9 cellular contexts compared by ENCODE assay signal in genomic region chr10:104349623-104350142, GRCh38. TPM values are rescaled to one million over a fixed set of nuclear protein-coding genes. Genes with fewer than 3 reads are reported as not detected.
DNase-seq lines count a peak whose midpoint lies in the region; ATAC-seq and TF ChIP-seq lines count a peak whose summit lies in the region.
"Had no signal": no experiment of that assay in that cellular context is flagged by ENCODE, and none has a peak within 500 bp of the region (broad histone marks: within the 10 kb centered on the region; RNA-seq: fewer than 3 reads in every experiment).

No MANE protein-coding gene starts in this region.

- no peak for TF ChIP-seq CTCF in mammary epithelial cell (conservative IDR thresholded peaks at IDR 0.05 in 1 of 2, IDR thresholded peaks at IDR 0.05 in 1 of 2; ENCODE audit: extremely low read depth in 1 of 2, insufficient read depth in 1 of 2, low read depth in 1 of 2, low read length in 2 of 2)

- peak overlapping the region; percentile 70 for H3K4me2 ChIP-seq in mammary epithelial cell (ENCODE audit: insufficient read depth, low read depth, low read length)

- DNase-seq in CD1c-positive myeloid dendritic cell (ENCODE audit: extremely low spot score), result peak; percentile 92
- DNase-seq in HT-29 (ENCODE audit: low spot score), result peak; percentile 30
- peak; percentile 94 for DNase-seq in mammary epithelial cell
- DNase-seq in naive B cell, result peak; percentile 70
- no peak for DNase-seq in HUDEP-2 (lab: John Stamatoyannopoulos, UW; ENCODE audit: unreplicated experiment in 76 of 76)
- no peak for DNase-seq in T-helper 2 cell treated with Interferon-gamma antibody and Interleukin-4, amounts not matched to agents 5 μg/mL and 100 μg/mL, for 36 hours (ENCODE audit: low spot score)
- no peak for DNase-seq in effector CD8-positive, alpha-beta T cell (lab: John Stamatoyannopoulos, UW)

- in situ Hi-C loops in mammary epithelial cell (cut with MboI; ENCODE audit: low sequenced_read_pairs in 2 of 2), result loop anchor here (5.0 kb wide), 2 partner anchors 47 to 57 kb away; no protein-coding TSS in a partner anchor

- peaks cover 36% of the 10 kb centered on the region for H3K4me1 ChIP-seq in mammary epithelial cell (ENCODE audit: insufficient read depth, low read length)

- no peaks in the 10 kb centered on the region for H3K79me2 ChIP-seq in mammary epithelial cell (ENCODE audit: insufficient read depth, low read length)

- WGBS in mammary epithelial cell (ENCODE audit: low coverage, missing lambda C conversion rate), result 31% methylated on average over 5 of the region's 5 CpGs

- peak; percentile 52 for ATAC-seq in GM21528 (IDR thresholded peaks at IDR 0.05; ENCODE audit: low FRiP score, unreplicated experiment)
- peak; percentile 70 to 73 for ATAC-seq in naive B cell (ENCODE audit: low read depth in 2 of 2)

- H3K9me3 ChIP-seq in mammary epithelial cell (replicated peaks; ENCODE audit: insufficient read depth, low read length), result no peaks in the 10 kb centered on the region
- H3K9me3 ChIP-seq: body of pancreas had no signal

- H3K36me3 Mint-ChIP-seq in naive B cell, result no peaks in the 10 kb centered on the region
- H3K36me3 Mint-ChIP-seq in T-helper 2 cell treated with Interferon-gamma antibody and Interleukin-4, amounts not matched to agents 5 μg/mL and 100 μg/mL, for 36 hours (ENCODE audit: low read depth), result peaks cover 6% of the 10 kb centered on the region

- peak overlapping the region; percentile 83 for H3K9ac ChIP-seq in mammary epithelial cell (ENCODE audit: insufficient read depth, low read length)

- H3K4me3 Mint-ChIP-seq in naive B cell, result no peak overlapping the region
- no peak overlapping the region for H3K4me3 Mint-ChIP-seq in T-helper 2 cell treated with Interferon-gamma antibody and Interleukin-4, amounts not matched to agents 5 μg/mL and 100 μg/mL, for 36 hours

- no TSS peak for BruUV-seq in mammary epithelial cell (replicated peaks; lab: Mats Ljungman, UMichigan)

- H3K27ac ChIP-seq in mammary epithelial cell (ENCODE audit: insufficient read depth, low read depth, low read length), result peak overlapping the region; percentile 90

- dilution Hi-C loops in mammary epithelial cell (cut with HindIII; ENCODE audit: low sequenced_read_pairs), result loop anchor here (5.0 kb wide), 1 partner anchor 47 kb away; no protein-coding TSS in a partner anchor

- peak overlapping the region in 2 of 3 experiments; percentile 4 to 13 for H3K4me3 ChIP-seq in mammary epithelial cell (replicated peaks in 1 of 3; ENCODE audit: insufficient read depth in 1 of 3, low read depth in 2 of 3, low read length in 3 of 3)
- H3K4me3 ChIP-seq: body of pancreas had no signal

- H3K9me3 Mint-ChIP-seq in naive B cell, result peaks cover 0 to 1% (median 0%) of the 10 kb centered on the region in 7 donors
- peaks cover 9% of the 10 kb centered on the region for H3K9me3 Mint-ChIP-seq in T-helper 2 cell treated with Interferon-gamma antibody and Interleukin-4, amounts not matched to agents 5 μg/mL and 100 μg/mL, for 36 hours

- no peaks in the 10 kb centered on the region for H3K27me3 Mint-ChIP-seq in naive B cell
- H3K27me3 Mint-ChIP-seq in T-helper 2 cell treated with Interferon-gamma antibody and Interleukin-4, amounts not matched to agents 5 μg/mL and 100 μg/mL, for 36 hours (ENCODE audit: low read depth), result no peaks in the 10 kb centered on the region

- H3K27me3 ChIP-seq in mammary epithelial cell (ENCODE audit: insufficient read depth, low read length), result no peaks in the 10 kb centered on the region
- H3K27me3 ChIP-seq: body of pancreas had no signal

- H2AFZ ChIP-seq in mammary epithelial cell (ENCODE audit: low read depth, low read length), result peak overlapping the region; percentile 63

- no peaks in the 10 kb centered on the region for H3K36me3 ChIP-seq in mammary epithelial cell (ENCODE audit: insufficient read depth, low read length)

- intact Hi-C loops in mammary epithelial cell (cut with micrococcal nuclease), result loop anchor here (1.0 to 2.0 kb wide), 7 partner anchors 11 to 267 kb away; partner anchors contain the start of gene ITPRIP

- CTCF ChIA-PET in mammary epithelial cell (lab: Charles Lee; ENCODE audit: low non-redundant PET), result interaction anchor here (0.6 to 1.0 kb wide), 3 partner anchors 57 to 134 kb away, joined by 3 to 6 read pairs (median 3); no protein-coding TSS in a partner anchor

- H3K27ac Mint-ChIP-seq in naive B cell, result no peak overlapping the region
- no peak overlapping the region for H3K27ac Mint-ChIP-seq in T-helper 2 cell treated with Interferon-gamma antibody and Interleukin-4, amounts not matched to agents 5 μg/mL and 100 μg/mL, for 36 hours

- no peaks in the 10 kb centered on the region for H4K20me1 ChIP-seq in mammary epithelial cell (ENCODE audit: insufficient read depth, low read length)

- H3K4me1 Mint-ChIP-seq in naive B cell, result peaks cover 22 to 32% (median 24%) of the 10 kb centered on the region in 3 donors
- H3K4me1 Mint-ChIP-seq in T-helper 2 cell treated with Interferon-gamma antibody and Interleukin-4, amounts not matched to agents 5 μg/mL and 100 μg/mL, for 36 hours (ENCODE audit: low read depth), result peaks cover 27% of the 10 kb centered on the region

RNA-seq across cellular contexts. Expression of gene CFAP58, which starts 4.0 kb away (rescaled TPM):
- 0.03 TPM in 1 of 2 replicates, not detected in the other for total RNA-seq in HT-29 (2014; rRNA removed; shearing (Covaris generic))
- total RNA-seq in mammary epithelial cell, result 1 to 10 TPM in 1 of 2 donors, under 1 TPM in 1; 0.17 to 1.0 TPM
- polyA plus RNA-seq in mammary epithelial cell (0.23 TPM), naive B cell (ENCODE audit: low read depth in 6 of 6) (not detected)
- polyA minus RNA-seq in mammary epithelial cell, result not detected

RNA-seq across cellular contexts. Expression of gene ITPRIP, which starts 11.4 kb away (rescaled TPM):
- 1.9 and 2.4 TPM in 2 replicates for total RNA-seq in HT-29 (2014; rRNA removed; shearing (Covaris generic))
- total RNA-seq in mammary epithelial cell, result 10 to 100 TPM; 21.5 to 37.2 TPM
- polyA plus RNA-seq in mammary epithelial cell (14.4 TPM), naive B cell (ENCODE audit: low read depth in 6 of 6) (10 to 100 TPM; 16.5 to 34.4 (median 19.6) TPM)
- 24.0 TPM for polyA minus RNA-seq in mammary epithelial cell

Comparison
In these comparisons a context has a peak if more than half of its experiments do, and no peak if none do; other contexts are left out.
1. DNase-seq: peak in CD1c-positive myeloid dendritic cell (single experiment), HT-29 (single experiment), mammary epithelial cell (single experiment) and naive B cell (single experiment); none in HUDEP-2 (0 of 76), T-helper 2 cell treated with Interferon-gamma antibody and Interleukin-4, amounts not matched to agents 5 μg/mL and 100 μg/mL, for 36 hours (single experiment) and effector CD8-positive, alpha-beta T cell (single experiment).